ENCODE assay signal across 35 cellular contexts in genomic region chr2:33719067-33719466, GRCh38.
"Had no signal": no experiment of that assay in that cellular context is flagged by ENCODE, and none has a peak within 500 bp of the region (broad histone marks: within the 10 kb centered on the region; RNA-seq: fewer than 3 reads in every experiment).

No MANE protein-coding gene starts in this region.

- H3K4me1 ChIP-seq: adrenal gland, body of pancreas, breast epithelium had no signal

- DNase-seq: activated B cell treated with CpG ODN at 0.5 μM for 24 hours; activated CD4-positive, alpha-beta memory T cell treated with anti-CD3 and anti-CD28 coated beads for 36 hours; activated CD4-positive, alpha-beta T cell treated with anti-CD3 and anti-CD28 coated beads for 4 hours; activated CD4-positive, alpha-beta T cell treated with anti-CD3 and anti-CD28 coated beads, Interleukin-2, amount 10 ng/mL, durations not matched to agents 24 days and 14 days; activated CD4-positive, alpha-beta T cell treated with anti-CD3 and anti-CD28 coated beads, Interleukin-2, amount 50 U/mL, for 1 hour; activated CD4-positive, alpha-beta T cell treated with anti-CD3 and anti-CD28 coated beads, Interleukin-2, amount 50 U/mL, for 4 hours; activated CD4-positive, CD25-positive, alpha-beta regulatory T cell treated with anti-CD3 and anti-CD28 coated beads, Interleukin-2, amount 50 U/mL, for 72 hours; activated CD8-positive, alpha-beta memory T cell treated with anti-CD3 and anti-CD28 coated beads, Interleukin-2, amount 50 U/mL, for 4 hours; activated CD8-positive, alpha-beta T cell treated with anti-CD3 and anti-CD28 coated beads for 36 hours; activated effector memory CD4-positive, alpha-beta T cell treated with anti-CD3 and anti-CD28 coated beads, Interleukin-2, amount 50 U/mL, for 16 hours; activated gamma-delta T cell treated with Interleukin-2 at 50 U/mL for 16 hours; activated naive CD4-positive, alpha-beta T cell; activated naive CD4-positive, alpha-beta T cell treated with anti-CD3 and anti-CD28 coated beads for 36 hours; activated naive CD4-positive, alpha-beta T cell treated with anti-CD3 and anti-CD28 coated beads, Interleukin-2, amount 50 U/mL, for 16 hours; activated naive CD8-positive, alpha-beta T cell treated with anti-CD3 and anti-CD28 coated beads for 36 hours; activated T-cell treated with anti-CD3 and anti-CD28 coated beads for 4 hours; activated T-cell treated with anti-CD3 and anti-CD28 coated beads, Interleukin-2, amount 50 U/mL, for 1 hour; activated T-cell treated with anti-CD3 and anti-CD28 coated beads, Interleukin-2, amount 50 U/mL, for 4 hours; activated T-cell treated with anti-CD3 and anti-CD28 coated beads, Interleukin-2, amount 50 U/mL, for 72 hours; adrenal gland; amniotic stem cell; aorta; body of pancreas; brain microvascular endothelial cell; central memory CD4-positive, alpha-beta T cell; T-helper 2 cell; T-helper 9 cell had no signal

- H3K27ac ChIP-seq: adrenal gland, body of pancreas, brain microvascular endothelial cell, breast epithelium had no signal

- H3K9me3 Mint-ChIP-seq: activated B cell treated with CpG ODN at 0.5 μM for 24 hours; activated CD4-positive, alpha-beta memory T cell treated with anti-CD3 and anti-CD28 coated beads for 36 hours; activated CD4-positive, alpha-beta T cell treated with anti-CD3 and anti-CD28 coated beads, Interleukin-2, amount 10 ng/mL, durations not matched to agents 24 days and 14 days; activated CD8-positive, alpha-beta T cell treated with anti-CD3 and anti-CD28 coated beads for 36 hours; activated naive CD4-positive, alpha-beta T cell treated with anti-CD3 and anti-CD28 coated beads for 36 hours; activated naive CD4-positive, alpha-beta T cell treated with anti-CD3 and anti-CD28 coated beads, Interleukin-2, amount 50 U/mL, for 72 hours; activated naive CD8-positive, alpha-beta T cell treated with anti-CD3 and anti-CD28 coated beads for 36 hours; activated T-cell treated with anti-CD3 and anti-CD28 coated beads, Interleukin-2, amount 50 U/mL, for 4 hours; activated T-cell treated with anti-CD3 and anti-CD28 coated beads, Interleukin-2, amount 50 U/mL, for 72 hours; activated T-helper 1 cell treated with anti-CD3 and anti-CD28 coated beads, Interleukin-12 subunit alpha, Interleukin-12 subunit beta, Interleukin-2, Interleukin-4 antibody, amounts not matched to agents 30 ng/mL and 10 ng/mL and 1 ng/mL, durations not matched to agents 14 hours and 24 hours and 36 hours; activated T-helper 17 cell treated with anti-CD3 and anti-CD28 coated beads, Interleukin-2, amount 50 U/mL, for 72 hours; T-helper 1 cell treated with Interleukin-12 subunit alpha and Interleukin-12 subunit beta and Interleukin-4 antibody, amounts not matched to agents 30 μg/mL and 1 μg/mL, for 36 hours; T-helper 2 cell treated with Interferon-gamma antibody and Interleukin-4, amounts not matched to agents 5 μg/mL and 100 μg/mL, for 36 hours had no signal

- H3K27me3 ChIP-seq: adrenal gland, body of pancreas, brain microvascular endothelial cell, breast epithelium had no signal

- FAIRE-seq: astrocyte, TTC549 had no signal

- H3K4me1 Mint-ChIP-seq: activated B cell treated with CpG ODN at 0.5 μM for 24 hours; activated CD4-positive, alpha-beta T cell treated with anti-CD3 and anti-CD28 coated beads, Interleukin-2, amount 10 ng/mL, durations not matched to agents 24 days and 14 days; activated naive CD8-positive, alpha-beta T cell treated with anti-CD3 and anti-CD28 coated beads for 36 hours; activated T-helper 17 cell treated with anti-CD3 and anti-CD28 coated beads, Interleukin-2, amount 50 U/mL, for 72 hours had no signal

- ATAC-seq: activated CD8-positive, alpha-beta T cell treated with anti-CD3 and anti-CD28 coated beads for 36 hours; activated naive CD4-positive, alpha-beta T cell treated with anti-CD3 and anti-CD28 coated beads, Interleukin-2, amount 50 U/mL, for 72 hours; activated T-cell treated with anti-CD3 and anti-CD28 coated beads, Interleukin-2, amount 50 U/mL, for 4 hours; activated T-cell treated with anti-CD3 and anti-CD28 coated beads, Interleukin-2, amount 50 U/mL, for 72 hours; activated T-helper 17 cell treated with anti-CD3 and anti-CD28 coated beads, Interleukin-2, amount 50 U/mL, for 72 hours; body of pancreas had no signal

- H3K9me3 ChIP-seq: adrenal gland, body of pancreas, breast epithelium had no signal

- H3K36me3 Mint-ChIP-seq: activated CD4-positive, alpha-beta memory T cell treated with anti-CD3 and anti-CD28 coated beads for 36 hours; activated naive CD4-positive, alpha-beta T cell treated with anti-CD3 and anti-CD28 coated beads, Interleukin-2, amount 50 U/mL, for 72 hours; activated naive CD8-positive, alpha-beta T cell treated with anti-CD3 and anti-CD28 coated beads for 36 hours had no signal

- H3K27me3 Mint-ChIP-seq: activated B cell treated with CpG ODN at 0.5 μM for 24 hours; activated CD4-positive, alpha-beta T cell treated with anti-CD3 and anti-CD28 coated beads, Interleukin-2, amount 10 ng/mL, durations not matched to agents 24 days and 14 days had no signal

- H3K4me3 ChIP-seq: adrenal gland, body of pancreas, breast epithelium had no signal

- H3K36me3 ChIP-seq: adrenal gland, brain microvascular endothelial cell, breast epithelium had no signal

- H3K27ac Mint-ChIP-seq: activated B cell treated with CpG ODN at 0.5 μM for 24 hours; activated CD4-positive, alpha-beta memory T cell treated with anti-CD3 and anti-CD28 coated beads for 36 hours; activated CD4-positive, alpha-beta T cell treated with anti-CD3 and anti-CD28 coated beads, Interleukin-2, amount 10 ng/mL, durations not matched to agents 24 days and 14 days; activated CD8-positive, alpha-beta T cell treated with anti-CD3 and anti-CD28 coated beads for 36 hours; activated naive CD4-positive, alpha-beta T cell treated with anti-CD3 and anti-CD28 coated beads for 36 hours; activated naive CD4-positive, alpha-beta T cell treated with anti-CD3 and anti-CD28 coated beads, Interleukin-2, amount 50 U/mL, for 72 hours; activated naive CD8-positive, alpha-beta T cell treated with anti-CD3 and anti-CD28 coated beads for 36 hours; activated T-cell treated with anti-CD3 and anti-CD28 coated beads, Interleukin-2, amount 50 U/mL, for 72 hours; activated T-helper 1 cell treated with anti-CD3 and anti-CD28 coated beads, Interleukin-12 subunit alpha, Interleukin-12 subunit beta, Interleukin-2, Interleukin-4 antibody, amounts not matched to agents 30 ng/mL and 10 ng/mL and 1 ng/mL, durations not matched to agents 14 hours and 24 hours and 36 hours; activated T-helper 17 cell treated with anti-CD3 and anti-CD28 coated beads, Interleukin-2, amount 50 U/mL, for 72 hours; T-helper 1 cell treated with Interleukin-12 subunit alpha and Interleukin-12 subunit beta and Interleukin-4 antibody, amounts not matched to agents 30 μg/mL and 1 μg/mL, for 36 hours; T-helper 2 cell treated with Interferon-gamma antibody and Interleukin-4, amounts not matched to agents 5 μg/mL and 100 μg/mL, for 36 hours had no signal

- H3K4me3 Mint-ChIP-seq: activated B cell treated with CpG ODN at 0.5 μM for 24 hours; activated CD4-positive, alpha-beta memory T cell treated with anti-CD3 and anti-CD28 coated beads for 36 hours; activated CD4-positive, alpha-beta T cell treated with anti-CD3 and anti-CD28 coated beads, Interleukin-2, amount 10 ng/mL, durations not matched to agents 24 days and 14 days; activated CD8-positive, alpha-beta T cell treated with anti-CD3 and anti-CD28 coated beads for 36 hours; activated naive CD4-positive, alpha-beta T cell treated with anti-CD3 and anti-CD28 coated beads for 36 hours; activated naive CD8-positive, alpha-beta T cell treated with anti-CD3 and anti-CD28 coated beads for 36 hours; activated T-cell treated with anti-CD3 and anti-CD28 coated beads, Interleukin-2, amount 50 U/mL, for 4 hours; activated T-cell treated with anti-CD3 and anti-CD28 coated beads, Interleukin-2, amount 50 U/mL, for 72 hours; activated T-helper 1 cell treated with anti-CD3 and anti-CD28 coated beads, Interleukin-12 subunit alpha, Interleukin-12 subunit beta, Interleukin-2, Interleukin-4 antibody, amounts not matched to agents 30 ng/mL and 10 ng/mL and 1 ng/mL, durations not matched to agents 14 hours and 24 hours and 36 hours; activated T-helper 17 cell treated with anti-CD3 and anti-CD28 coated beads, Interleukin-2, amount 50 U/mL, for 72 hours; T-helper 1 cell treated with Interleukin-12 subunit alpha and Interleukin-12 subunit beta and Interleukin-4 antibody, amounts not matched to agents 30 μg/mL and 1 μg/mL, for 36 hours; T-helper 2 cell treated with Interferon-gamma antibody and Interleukin-4, amounts not matched to agents 5 μg/mL and 100 μg/mL, for 36 hours had no signal
